Comparison of ENCODE assay signal across 20 cellular contexts in the genomic region with DNA sequence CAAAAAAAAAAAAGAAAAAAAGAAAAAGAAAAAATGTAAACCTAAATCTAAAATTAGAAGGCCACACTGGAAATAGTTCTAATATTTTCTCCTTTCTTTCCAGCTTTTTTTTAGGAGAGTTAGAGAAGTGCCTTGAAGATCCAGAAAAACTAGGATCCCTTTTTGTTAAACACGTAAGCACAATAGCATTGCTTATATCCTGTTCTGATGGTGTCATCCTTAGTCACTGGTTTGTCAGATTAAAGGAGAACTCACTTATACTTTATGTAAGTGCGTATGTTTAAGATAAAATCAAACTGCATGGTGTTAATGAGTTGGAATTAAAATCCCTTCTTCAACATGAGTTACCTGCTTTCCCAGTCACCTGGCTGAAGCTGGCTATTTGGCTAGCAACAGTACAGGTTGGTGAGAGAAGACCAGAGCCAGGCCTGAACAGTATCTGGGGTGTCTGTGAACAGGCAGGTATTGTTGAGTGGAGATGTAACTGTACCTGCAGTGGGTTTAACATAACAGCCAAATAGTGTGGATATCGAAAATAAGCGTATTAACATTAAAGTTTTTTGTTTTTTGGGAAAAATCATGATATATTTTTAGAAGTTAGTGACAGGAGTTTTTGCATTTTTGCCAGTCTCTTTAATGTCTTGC.
A peak's percentile ranks its signal among the peaks of the same experiment; 100 is the strongest.
DNase-seq lines count a peak whose midpoint lies in the region; ATAC-seq, FAIRE-seq and TF ChIP-seq lines count a peak whose summit lies in the region.
"Had no signal": no experiment of that assay in that cellular context is flagged by ENCODE, and none has a peak within 500 bp of the region (broad histone marks: within the 10 kb centered on the region; RNA-seq: fewer than 3 reads in every experiment).

No MANE protein-coding gene starts in this region.

- DNase-seq in EH (ENCODE audit: low read depth) (peak; percentile 80), RCC 7860 (ENCODE audit: low spot score) (peak; percentile 15), choroid plexus epithelial cell (ENCODE audit: low read depth) (peak; percentile 54), keratinocyte (ENCODE audit: low read depth, low spot score) (peak; percentile 42), G401 (ENCODE audit: low spot score) (no peak), gastrocnemius medialis (no peak), NOMO-1 (lab: John Stamatoyannopoulos, UW; ENCODE audit: unreplicated experiment in 2 of 2) (no peak)
- DNase-seq: activated CD4-positive, alpha-beta T cell treated with anti-CD3 and anti-CD28 coated beads, Interleukin-2, amount 50 U/mL, for 1 hour; activated T-cell treated with anti-CD3 and anti-CD28 coated beads, Interleukin-2, amount 50 U/mL, for 24 hours; AML-193; cortex of kidney; NCI-H1048; NK-92 treated with Interleukin-12 subunit alpha and Interleukin-12 subunit beta, amount 100 ng/mL, for 24 hours; right cardiac atrium; stimulated activated CD4-positive, alpha-beta T cell treated with anti-CD3 and anti-CD28 coated beads, Interleukin-2, amount 100 ng/mL, for 48 hours; tibial artery had no signal

- intact Hi-C loops in gastrocnemius medialis (cut with DNase I; ENCODE audit: low total_unique reads), result no loop called here

- ATAC-seq in gastrocnemius medialis (no peak), GM18511 (IDR thresholded peaks at IDR 0.05; ENCODE audit: unreplicated experiment) (no peak)
- ATAC-seq: right cardiac atrium had no signal

- H4K20me1 ChIP-seq in keratinocyte (ENCODE audit: control insufficient read depth, extremely low read depth, insufficient read depth, low read length), result no peaks in the 10 kb centered on the region

- no peak for TF ChIP-seq POLR2A in gastrocnemius medialis (IDR thresholded peaks at IDR 0.05)

- peak overlapping the region; percentile 57 for H3K27ac ChIP-seq in keratinocyte (ENCODE audit: control insufficient read depth, insufficient read depth, low read length)
- no peak overlapping the region for H3K27ac ChIP-seq in gastrocnemius medialis
- H3K27ac ChIP-seq: tibial artery had no signal

- no peak for FAIRE-seq in RCC 7860 (lab: Jason Lieb, UNC)
- FAIRE-seq in keratinocyte (lab: Jason Lieb, UNC), result peak; percentile 9
- FAIRE-seq: D721Med, frontal cortex, TTC549 had no signal

- peak overlapping the region; percentile 1 for H3K9ac ChIP-seq in keratinocyte (ENCODE audit: control insufficient read depth, extremely low read depth, insufficient read depth, low read length)

- in situ Hi-C loops in G401 (cut with HindIII; ENCODE audit: low sequenced_read_pairs), result no loop called here
- in situ Hi-C loops in gastrocnemius medialis (cut with MboI; ENCODE audit: low sequenced_read_pairs in 4 of 4), result no loop called here

- H3K79me2 ChIP-seq in keratinocyte (ENCODE audit: control insufficient read depth, insufficient read depth, low read length), result no peaks in the 10 kb centered on the region

- H3K27me3 ChIP-seq in keratinocyte (ENCODE audit: control insufficient read depth, extremely low read depth, insufficient read depth, low read length) (no peaks in the 10 kb centered on the region), gastrocnemius medialis (no peaks in the 10 kb centered on the region)
- H3K27me3 ChIP-seq: tibial artery had no signal

- no peak overlapping the region for H2AFZ ChIP-seq in keratinocyte (ENCODE audit: control insufficient read depth, low read length)

- dilution Hi-C loops in keratinocyte (cut with MboI; ENCODE audit: extremely low pct_ligation_motif_present, low sequenced_read_pairs), result no loop called here

- H3K9me3 ChIP-seq in keratinocyte (ENCODE audit: control insufficient read depth, low read depth, low read length), result no peaks in the 10 kb centered on the region
- no peaks in the 10 kb centered on the region for H3K9me3 ChIP-seq in gastrocnemius medialis
- H3K9me3 ChIP-seq: tibial artery had no signal

- no peaks in the 10 kb centered on the region for H3K9me1 ChIP-seq in keratinocyte (ENCODE audit: control insufficient read depth, extremely low read depth, insufficient read depth, low read length)

- H3K4me2 ChIP-seq in keratinocyte (ENCODE audit: control insufficient read depth, extremely low read depth, insufficient read depth, low read depth, low read length), result peak overlapping the region; percentile 45

- H3K36me3 ChIP-seq in keratinocyte (ENCODE audit: control insufficient read depth in 2 of 2, extremely low read depth in 1 of 2, insufficient read depth in 2 of 2, low read length in 2 of 2), result peaks cover 27 to 47% of the 10 kb centered on the region in 2 experiments
- H3K36me3 ChIP-seq in gastrocnemius medialis, result peaks cover 0 to 88% of the 10 kb centered on the region in 2 donors

- TF ChIP-seq CTCF in choroid plexus epithelial cell (conservative IDR thresholded peaks at IDR 0.05; ENCODE audit: low read depth, low read length) (no peak), keratinocyte (optimal IDR thresholded peaks at IDR 0.05 in 1 of 3, IDR thresholded peaks at IDR 0.05 in 1 of 3, conservative IDR thresholded peaks at IDR 0.05 in 1 of 3; ENCODE audit: extremely low read depth in 1 of 3, insufficient read depth in 2 of 3, low read length in 3 of 3) (no peak), gastrocnemius medialis (IDR thresholded peaks at IDR 0.05 in 4 of 5, conservative IDR thresholded peaks at IDR 0.05 in 1 of 5) (no peak)

- H3K4me3 ChIP-seq in choroid plexus epithelial cell (ENCODE audit: low read depth, low read length) (no peak overlapping the region), keratinocyte (ENCODE audit: control insufficient read depth in 2 of 3, extremely low read depth in 1 of 3, insufficient read depth in 2 of 3, low read depth in 1 of 3, low read length in 3 of 3) (no peak overlapping the region), gastrocnemius medialis (no peak overlapping the region)
- H3K4me3 ChIP-seq: tibial artery had no signal

- H3K4me1 ChIP-seq in keratinocyte (ENCODE audit: control insufficient read depth, extremely low read depth, insufficient read depth, low read length), result peaks cover 28% of the 10 kb centered on the region
- H3K4me1 ChIP-seq in gastrocnemius medialis, result no peaks in the 10 kb centered on the region
- H3K4me1 ChIP-seq: tibial artery had no signal

Comparison
In these comparisons a context has a peak if more than half of its experiments do, and no peak if none do; other contexts are left out.
1. DNase-seq: peak in EH (single experiment), RCC 7860 (single experiment), choroid plexus epithelial cell (single experiment) and keratinocyte (single experiment); none in G401 (single experiment), gastrocnemius medialis (0 of 2) and NOMO-1 (0 of 2).